Comparison of ENCODE assay signal across 19 cellular contexts in genomic region chr16:72723781-72724180, GRCh38.
DNase-seq lines count a peak whose midpoint lies in the region; FAIRE-seq and TF ChIP-seq lines count a peak whose summit lies in the region.
"Had no signal": no experiment of that assay in that cellular context is flagged by ENCODE, and none has a peak within 500 bp of the region (broad histone marks: within the 10 kb centered on the region; RNA-seq: fewer than 3 reads in every experiment).

No MANE protein-coding gene starts in this region.

- no peak overlapping the region for H3K27ac ChIP-seq in GM23248
- H3K27ac ChIP-seq in epithelial cell of prostate, result no peak overlapping the region
- no peak overlapping the region for H3K27ac ChIP-seq in kidney (ENCODE audit: low read depth in 2 of 2, low read length in 2 of 2)
- H3K27ac ChIP-seq: ascending aorta, upper lobe of right lung had no signal

- H3K27ac Mint-ChIP-seq in mesothelial cell of epicardium, result no peak overlapping the region

- no peaks in the 10 kb centered on the region for H3K9me2 ChIP-seq in GM23248 (ENCODE audit: insufficient read depth)

- no peaks in the 10 kb centered on the region for H3K79me2 ChIP-seq in GM23248 (ENCODE audit: insufficient read depth)

- H3K9me3 Mint-ChIP-seq in mesothelial cell of epicardium, result no peaks in the 10 kb centered on the region
- H3K9me3 Mint-ChIP-seq: H9 had no signal

- intact Hi-C loops in kidney (cut with DNase I), result no loop called here

- in situ Hi-C loops in GM23248 (cut with MboI), result no loop called here

- H3K4me3 ChIP-seq in GM23248 (no peak overlapping the region), kidney (ENCODE audit: low read length in 2 of 2) (no peak overlapping the region)
- H3K4me3 ChIP-seq: ascending aorta, upper lobe of right lung had no signal

- H3K4me1 ChIP-seq in GM23248 (ENCODE audit: insufficient read depth) (peaks cover 6% of the 10 kb centered on the region; the same call in 1 of the 2 replicates), kidney (ENCODE audit: control insufficient read depth in 1 of 2, insufficient read depth in 1 of 2, low read depth in 1 of 2, low read length in 2 of 2) (no peaks in the 10 kb centered on the region)
- H3K4me1 ChIP-seq: ascending aorta, upper lobe of right lung had no signal

- 35 to 41% methylated on average over 4 of the region's 4 CpGs for WGBS in GM23248 (ENCODE audit: low coverage in 1 of 2, low lambda C conversion rate in 2 of 2, missing lambda C conversion rate in 2 of 2), 2 experiments

- H4K20me1 ChIP-seq in GM23248 (ENCODE audit: insufficient read depth), result no peaks in the 10 kb centered on the region

- H3K36me3 ChIP-seq in GM23248 (ENCODE audit: low read depth), result no peaks in the 10 kb centered on the region
- no peaks in the 10 kb centered on the region for H3K36me3 ChIP-seq in kidney (ENCODE audit: control insufficient read depth in 1 of 2, insufficient read depth in 2 of 2, low read length in 2 of 2)
- H3K36me3 ChIP-seq: ascending aorta, upper lobe of right lung had no signal

- DNase-seq in GM23248 (peak; percentile 77), NCI-H226 (peak; percentile 29), epithelial cell of prostate (ENCODE audit: low read depth, low spot score) (peak; percentile 27), retina (peak; percentile 35), mesothelial cell of epicardium (ENCODE audit: low spot score in 2 of 2, unreplicated experiment in 2 of 2) (no peak), kidney (no peak), Ammon's horn (ENCODE audit: low spot score) (no peak), NOMO-1 (lab: John Stamatoyannopoulos, UW; ENCODE audit: unreplicated experiment in 2 of 2) (no peak)
- DNase-seq: activated CD4-positive, alpha-beta T cell treated with anti-CD3 and anti-CD28 coated beads for 1 hour; activated gamma-delta T cell; H9; left colon; MM.1S; NCI-H187 treated with DMSO at 0.1 percent for 48 hours; NCI-H524; OCI-M1; stimulated activated naive CD8-positive, alpha-beta T cell treated with anti-CD3 and anti-CD28 coated beads, Interleukin-15, Interleukin-2, amounts not matched to agents 100 U/mL and 50 U/mL, for 24 hours; upper lobe of right lung had no signal

- FAIRE-seq in kidney (lab: Jason Lieb, UNC), result no peak

- H3K9me3 ChIP-seq in GM23248 (ENCODE audit: low read depth), result no peaks in the 10 kb centered on the region
- H3K9me3 ChIP-seq in kidney (ENCODE audit: control insufficient read depth in 1 of 2, low read length in 2 of 2), result no peaks in the 10 kb centered on the region
- H3K9me3 ChIP-seq: ascending aorta, upper lobe of right lung had no signal

- peak overlapping the region; percentile 30 for H3K4me2 ChIP-seq in GM23248 (ENCODE audit: unreplicated experiment)

- no peak overlapping the region for H3K4me3 Mint-ChIP-seq in mesothelial cell of epicardium
- H3K4me3 Mint-ChIP-seq: H9 had no signal

- no peak overlapping the region for H3K9ac ChIP-seq in GM23248
- no peak overlapping the region for H3K9ac ChIP-seq in kidney (ENCODE audit: low read length in 2 of 2)

- H3K4me1 Mint-ChIP-seq in mesothelial cell of epicardium, result peaks cover 7% of the 10 kb centered on the region

- H2AFZ ChIP-seq in GM23248, result no peak overlapping the region

- H3K27me3 Mint-ChIP-seq in mesothelial cell of epicardium (ENCODE audit: low read depth), result no peaks in the 10 kb centered on the region

- no peaks in the 10 kb centered on the region for H3K27me3 ChIP-seq in GM23248 (replicated peaks; ENCODE audit: insufficient read depth)
- H3K27me3 ChIP-seq: ascending aorta, upper lobe of right lung had no signal

- TF ChIP-seq CTCF in mesothelial cell of epicardium (IDR thresholded peaks at IDR 0.05; ENCODE audit: unreplicated experiment) (no peak), kidney (IDR thresholded peaks at IDR 0.05; ENCODE audit: borderline replicate concordance, extremely low read depth, insufficient read depth) (no peak)

- no peaks in the 10 kb centered on the region for H3K36me3 Mint-ChIP-seq in mesothelial cell of epicardium

- H3F3A ChIP-seq in GM23248 (ENCODE audit: insufficient read depth), result 0 out of 2 replicates have a peak, but pooled peaks cover 4% of the 10 kb centered on the region

Comparison
In these comparisons a context has a peak if more than half of its experiments do, and no peak if none do; other contexts are left out.
1. DNase-seq: peak in GM23248 (single experiment), NCI-H226 (single experiment), epithelial cell of prostate (single experiment) and retina (single experiment); none in mesothelial cell of epicardium (0 of 2), kidney (single experiment), Ammon's horn (single experiment) and NOMO-1 (0 of 2).